ENCODE assay signal across 10 cellular contexts in the genomic region with DNA sequence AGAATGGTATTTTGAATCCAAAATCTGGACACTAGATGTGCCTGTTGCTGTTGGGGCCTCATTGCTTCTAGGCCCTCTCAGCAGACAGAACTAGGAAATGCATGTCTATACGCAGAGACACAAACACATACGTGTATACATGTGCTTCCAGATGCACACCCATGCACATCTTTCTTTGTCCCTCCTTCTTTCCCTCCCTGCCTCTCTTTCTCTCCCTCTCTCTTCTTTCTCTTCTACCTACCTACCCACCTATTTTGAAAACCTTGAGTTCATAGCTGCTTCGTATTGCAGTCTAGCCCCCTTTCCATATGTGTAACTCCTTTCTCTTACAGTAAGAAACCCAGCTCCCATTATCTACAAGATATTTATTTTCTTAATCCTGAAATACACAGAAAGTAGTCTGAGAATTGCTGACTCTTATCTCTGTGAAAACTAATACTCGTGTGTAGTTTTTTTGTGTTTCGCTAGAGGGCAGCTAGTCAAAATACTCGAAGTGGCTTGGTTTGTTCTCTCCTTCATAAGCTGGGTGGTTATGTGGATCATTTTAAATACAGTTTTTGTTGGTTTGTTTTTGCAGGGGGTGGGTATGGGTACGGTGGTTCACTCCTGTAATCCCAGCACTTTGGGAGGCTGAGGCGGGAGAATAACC.
DNase-seq lines count a peak whose midpoint lies in the region; ATAC-seq and TF ChIP-seq lines count a peak whose summit lies in the region.
"Had no signal": no experiment of that assay in that cellular context is flagged by ENCODE, and none has a peak within 500 bp of the region (broad histone marks: within the 10 kb centered on the region; RNA-seq: fewer than 3 reads in every experiment).

No MANE protein-coding gene starts in this region.

- TF ChIP-seq CTCF in fibroblast of mammary gland (conservative IDR thresholded peaks at IDR 0.05; ENCODE audit: control insufficient read depth, insufficient read depth, low read depth, low read length) = peak; percentile 34

- H3K4me3 ChIP-seq in fibroblast of mammary gland (ENCODE audit: control insufficient read depth, low read depth, low read length) = no peak overlapping the region

- no peak for ATAC-seq in HG02973 (IDR thresholded peaks at IDR 0.05; ENCODE audit: unreplicated experiment)

- peak; percentile 49 for DNase-seq in SKM-1 treated with dmso at 0.1 percent for 144 hours (lab: John Stamatoyannopoulos, UW; ENCODE audit: unreplicated experiment)
- DNase-seq in SKM-1 (lab: John Stamatoyannopoulos, UW; ENCODE audit: unreplicated experiment) = no peak
- peak; percentile 53 for DNase-seq in RPMI8226
- peak; percentile 35 for DNase-seq in fibroblast of mammary gland (ENCODE audit: low read depth)
- peak; percentile 48 for DNase-seq in superior temporal gyrus (ENCODE audit: extremely low spot score)
- no peak for DNase-seq in cortex of kidney (lab: John Stamatoyannopoulos, UW)
- DNase-seq in middle frontal gyrus (ENCODE audit: extremely low spot score, low spot score) = no peak
- DNase-seq: activated T-cell treated with anti-CD3 and anti-CD28 coated beads for 4 hours; NK-92 treated with Interleukin-12 subunit alpha and Interleukin-12 subunit beta, amount 100 ng/mL, for 24 hours had no signal

Comparison
In these comparisons a context has a peak if more than half of its experiments do, and no peak if none do; other contexts are left out.
1. DNase-seq: peak in SKM-1 treated with dmso at 0.1 percent for 144 hours (single experiment), RPMI8226 (single experiment), fibroblast of mammary gland (single experiment) and superior temporal gyrus (single experiment); none in SKM-1 (single experiment), cortex of kidney (single experiment) and middle frontal gyrus (single experiment).